Comparison of ENCODE assay signal across 20 cellular contexts in genomic region chr14:101601603-101602465, GRCh38. TPM values are rescaled to one million over a fixed set of nuclear protein-coding genes. Genes with fewer than 3 reads are reported as not detected.
DNase-seq lines count a peak whose midpoint lies in the region; ATAC-seq, FAIRE-seq and TF ChIP-seq lines count a peak whose summit lies in the region.
"Had no signal": no experiment of that assay in that cellular context is flagged by ENCODE, and none has a peak within 500 bp of the region (broad histone marks: within the 10 kb centered on the region; RNA-seq: fewer than 3 reads in every experiment).

No MANE protein-coding gene starts in this region.

- CTCF ChIA-PET in HepG2 (lab: Yijun Ruan, JAX; ENCODE audit: low intra/inter-chr PET ratio, low total read pairs), result no interaction called here
- CTCF ChIA-PET in activated CD8-positive, alpha-beta memory T cell treated with anti-CD3 and anti-CD28 coated beads, Interleukin-2, amount 10 ng/mL, durations not matched to agents 7 days and 5 days (lab: Charles Lee), result no interaction called here

- peaks cover 9% of the 10 kb centered on the region for H3K36me3 Mint-ChIP-seq in activated CD8-positive, alpha-beta memory T cell treated with anti-CD3 and anti-CD28 coated beads, Interleukin-2, amount 10 ng/mL, durations not matched to agents 7 days and 5 days
- H3K36me3 Mint-ChIP-seq: CD8-positive, alpha-beta T cell; natural killer cell treated with Interleukin-12 subunit alpha and Interleukin-12 subunit beta and Interleukin-15 and Interleukin-18, amount 100 ng/mL, for 72 hours had no signal

- H3K27ac ChIP-seq in right lobe of liver, result no peak overlapping the region
- H3K27ac ChIP-seq in HepG2 (ENCODE audit: extremely low read length, insufficient read depth, low read length), result no peak overlapping the region
- no peak overlapping the region for H3K27ac ChIP-seq in osteoblast (ENCODE audit: low read depth, low read length)
- H3K27ac ChIP-seq in aorta (ENCODE audit: low read depth in 1 of 2, low read length in 2 of 2), result no peak overlapping the region
- H3K27ac ChIP-seq: left lung had no signal

- DNase-seq in right lobe of liver (peak in 2 of 3 donors; percentile 38 to 44), HepG2 (ENCODE audit: low spot score) (no peak), osteoblast (ENCODE audit: insufficient read length, low spot score, missing footprints) (peak; percentile 25), aorta (peak; percentile 25 to 71), KG1 (lab: John Stamatoyannopoulos, UW) (no peak)
- DNase-seq in activated CD8-positive, alpha-beta memory T cell treated with anti-CD3 and anti-CD28 coated beads, Interleukin-2, amount 10 ng/mL, durations not matched to agents 7 days and 5 days, result peak; percentile 39
- DNase-seq: activated CD4-positive, CD25-positive, alpha-beta regulatory T cell; amniotic stem cell; DMS79 treated with DMSO at 0.1 percent for 48 hours; NCI-H146; NCI-H524 treated with DMSO at 0.1 percent for 48 hours; RPMI8226 had no signal

- WGBS in right lobe of liver (ENCODE audit: insufficient coverage, low coverage, low lambda C conversion rate, missing lambda C conversion rate), result 85% methylated on average over 8 of the region's 35 CpGs
- 35% methylated on average over 4 of the region's 35 CpGs for WGBS in HepG2 (ENCODE audit: low lambda C conversion rate)
- WGBS in aorta, 2 donors, result 87 to 88% methylated on average over 32 to 35 of the region's 35 CpGs

- peaks cover 13% of the 10 kb centered on the region for H3K27me3 Mint-ChIP-seq in activated CD8-positive, alpha-beta memory T cell treated with anti-CD3 and anti-CD28 coated beads, Interleukin-2, amount 10 ng/mL, durations not matched to agents 7 days and 5 days

- no peaks in the 10 kb centered on the region for H3K9me3 ChIP-seq in right lobe of liver
- H3K9me3 ChIP-seq in HepG2 (ENCODE audit: low read length), result no peaks in the 10 kb centered on the region
- H3K9me3 ChIP-seq in osteoblast (ENCODE audit: low read depth, low read length), result no peaks in the 10 kb centered on the region
- H3K9me3 ChIP-seq in aorta (ENCODE audit: control insufficient read depth, low read length), result peaks cover 3% of the 10 kb centered on the region
- H3K9me3 ChIP-seq: left lung had no signal

- no peak overlapping the region for H3K9ac ChIP-seq in HepG2 (ENCODE audit: insufficient read depth, low read depth, low read length)

- ATAC-seq in right lobe of liver (no peak), HepG2 (no peak), aorta (ENCODE audit: low FRiP score) (no peak), GM19455 (IDR thresholded peaks at IDR 0.05; ENCODE audit: unreplicated experiment) (no peak)
- ATAC-seq in activated CD8-positive, alpha-beta memory T cell treated with anti-CD3 and anti-CD28 coated beads, Interleukin-2, amount 10 ng/mL, durations not matched to agents 7 days and 5 days, result no peak
- ATAC-seq: CD8-positive, alpha-beta T cell; K562; left lung had no signal

- no TSS peak for BruUV-seq in HepG2 (replicated peaks; lab: Mats Ljungman, UMichigan)

- no peak overlapping the region for H3K4me2 ChIP-seq in HepG2 (ENCODE audit: low read depth, low read length)
- H3K4me2 ChIP-seq in osteoblast (ENCODE audit: insufficient read depth, low read length), result no peak overlapping the region

- no peak for FAIRE-seq in HepG2 (lab: Jason Lieb, UNC)
- FAIRE-seq: endothelial cell of umbilical vein, GM12892, K562 had no signal

- no peak overlapping the region for H3K4me3 ChIP-seq in right lobe of liver
- no peak overlapping the region for H3K4me3 ChIP-seq in HepG2 (replicated peaks in 1 of 3; ENCODE audit: insufficient read depth in 1 of 3, low read depth in 2 of 3, low read length in 3 of 3)
- no peak overlapping the region for H3K4me3 ChIP-seq in osteoblast (ENCODE audit: insufficient read depth, low read length)
- H3K4me3 ChIP-seq in aorta (ENCODE audit: low read length in 2 of 2), result no peak overlapping the region
- H3K4me3 ChIP-seq: K562, left lung had no signal

- TF ChIP-seq POLR2A in right lobe of liver (IDR thresholded peaks at IDR 0.05) (no peak), HepG2 (IDR thresholded peaks at IDR 0.05; ENCODE audit: insufficient read depth in 1 of 2, low read depth in 2 of 2, low read length in 2 of 2) (no peak)

- TF ChIP-seq CTCF in right lobe of liver (IDR thresholded peaks at IDR 0.05) (no peak), HepG2 (CRISPR knock-in tag; IDR thresholded peaks at IDR 0.05) (no peak), osteoblast (IDR thresholded peaks at IDR 0.05; ENCODE audit: extremely low read depth, low read depth, low read length) (no peak)

- H2AFZ ChIP-seq in HepG2 (ENCODE audit: low read length) (no peak overlapping the region), osteoblast (ENCODE audit: low read length) (no peak overlapping the region)

- H3K36me3 ChIP-seq in right lobe of liver (no peaks in the 10 kb centered on the region), HepG2 (replicated peaks in 1 of 2; ENCODE audit: control insufficient read depth in 1 of 2, insufficient read depth in 2 of 2, low read length in 2 of 2) (no peaks in the 10 kb centered on the region), osteoblast (ENCODE audit: insufficient read depth, low read length) (no peaks in the 10 kb centered on the region), aorta (ENCODE audit: control insufficient read depth in 1 of 2, insufficient read depth in 2 of 2, low read length in 1 of 2) (no peaks in the 10 kb centered on the region)
- H3K36me3 ChIP-seq: left lung had no signal

- intact Hi-C loops in right lobe of liver (cut with DNase I), result no loop called here
- intact Hi-C loops in HepG2 (cut with micrococcal nuclease; ENCODE audit: unreplicated experiment), result no loop called here
- intact Hi-C loops in aorta (cut with DNase I), result no loop called here

- H4K20me1 ChIP-seq in HepG2 (ENCODE audit: insufficient read depth, low read length), result no peaks in the 10 kb centered on the region
- H4K20me1 ChIP-seq in osteoblast (ENCODE audit: insufficient read depth, low read length), result no peaks in the 10 kb centered on the region

- H3K4me1 Mint-ChIP-seq in activated CD8-positive, alpha-beta memory T cell treated with anti-CD3 and anti-CD28 coated beads, Interleukin-2, amount 10 ng/mL, durations not matched to agents 7 days and 5 days, result peaks cover 16% of the 10 kb centered on the region

- POLR2A ChIA-PET in HepG2 (lab: Yijun Ruan, JAX), result no interaction called here

- TF ChIP-seq EP300 in HepG2 (IDR thresholded peaks at IDR 0.05; ENCODE audit: low read depth in 2 of 2, low read length in 2 of 2), result no peak
- no peak for TF ChIP-seq EP300 in HepG2 (CRISPR knock-in tag; IDR thresholded peaks at IDR 0.05; ENCODE audit: borderline replicate concordance)

- no peak for TF ChIP-seq RAD21 in HepG2 (CRISPR knock-in tag; IDR thresholded peaks at IDR 0.05)

- H3K4me3 Mint-ChIP-seq in activated CD8-positive, alpha-beta memory T cell treated with anti-CD3 and anti-CD28 coated beads, Interleukin-2, amount 10 ng/mL, durations not matched to agents 7 days and 5 days, result no peak overlapping the region
- H3K4me3 Mint-ChIP-seq: CD8-positive, alpha-beta T cell; natural killer cell treated with Interleukin-12 subunit alpha and Interleukin-12 subunit beta and Interleukin-15 and Interleukin-18, amount 100 ng/mL, for 72 hours had no signal

- H3K27me3 ChIP-seq in right lobe of liver, result no peaks in the 10 kb centered on the region
- H3K27me3 ChIP-seq in HepG2 (ENCODE audit: control insufficient read depth in 1 of 2, insufficient read depth in 2 of 2, low read length in 2 of 2), result peaks cover 6 to 55% of the 10 kb centered on the region in 2 experiments; a peak in 3 of 5 replicates
- H3K27me3 ChIP-seq in osteoblast (ENCODE audit: insufficient read depth, low read length), result peaks cover 9% of the 10 kb centered on the region
- no peaks in the 10 kb centered on the region for H3K27me3 ChIP-seq in aorta (ENCODE audit: control insufficient read depth in 1 of 2, insufficient read depth in 2 of 2, low read length in 1 of 2)

- H3K4me1 ChIP-seq in right lobe of liver (no peaks in the 10 kb centered on the region), HepG2 (ENCODE audit: insufficient read depth, low read length) (no peaks in the 10 kb centered on the region), osteoblast (ENCODE audit: insufficient read depth, low read length) (no peaks in the 10 kb centered on the region), aorta (ENCODE audit: control insufficient read depth in 1 of 2, insufficient read depth in 2 of 2, low read length in 2 of 2) (no peaks in the 10 kb centered on the region)

- in situ Hi-C loops in HepG2 (cut with HindIII; ENCODE audit: extremely low pct_ligation_motif_present, low pct_unique_long_range_greater_than_20kb), result no loop called here

- peaks cover 6% of the 10 kb centered on the region for H3K9me3 Mint-ChIP-seq in activated CD8-positive, alpha-beta memory T cell treated with anti-CD3 and anti-CD28 coated beads, Interleukin-2, amount 10 ng/mL, durations not matched to agents 7 days and 5 days (ENCODE audit: low read depth)
- H3K9me3 Mint-ChIP-seq: CD8-positive, alpha-beta T cell; natural killer cell treated with Interleukin-12 subunit alpha and Interleukin-12 subunit beta and Interleukin-15 and Interleukin-18, amount 100 ng/mL, for 72 hours had no signal

- H3K79me2 ChIP-seq in HepG2 (ENCODE audit: insufficient read depth, low read length) (no peaks in the 10 kb centered on the region), osteoblast (ENCODE audit: insufficient read depth, low read length) (no peaks in the 10 kb centered on the region)

- no peak overlapping the region for H3K27ac Mint-ChIP-seq in activated CD8-positive, alpha-beta memory T cell treated with anti-CD3 and anti-CD28 coated beads, Interleukin-2, amount 10 ng/mL, durations not matched to agents 7 days and 5 days
- H3K27ac Mint-ChIP-seq: CD8-positive, alpha-beta T cell; natural killer cell treated with Interleukin-12 subunit alpha and Interleukin-12 subunit beta and Interleukin-15 and Interleukin-18, amount 100 ng/mL, for 72 hours had no signal

RNA-seq across cellular contexts. Expression of gene DIO3, which starts 40.5 kb away (rescaled TPM):
- 1 to 10 TPM in 1 of 6 experiments, under 1 TPM in 1, not detected in 4; 0.39 to 6.4 TPM for total RNA-seq in right lobe of liver
- total RNA-seq in HepG2 (2016; rRNA removed; fragmentation: Illumina TruSeq; extraction: Trizol), result not detected in 2 replicates
- not detected in 2 replicates for total RNA-seq in HepG2 (2016; cell fraction: cytosol; rRNA removed; fragmentation: Illumina TruSeq; extraction: Trizol; ENCODE audit: low read depth)
- total RNA-seq in HepG2 (2016; cell fraction: insoluble cytoplasmic fraction; rRNA removed; fragmentation: Illumina TruSeq; extraction: Trizol), result not detected in 2 replicates
- not detected in 2 replicates for total RNA-seq in HepG2 (2016; cell fraction: membrane; rRNA removed; fragmentation: Illumina TruSeq; extraction: Trizol)
- not detected in 2 replicates for total RNA-seq in HepG2 (2016; cell fraction: nucleus; rRNA removed; fragmentation: Illumina TruSeq; extraction: Trizol)
- polyA plus RNA-seq in HepG2 (2011; rRNA removed), result not detected in 2 replicates
- not detected in 2 replicates for polyA plus RNA-seq in HepG2 (2011; cell fraction: cytosol; rRNA removed)
- polyA plus RNA-seq in HepG2 (2011; cell fraction: nucleus; rRNA removed), result not detected in 2 replicates
- not detected in 2 replicates for polyA plus RNA-seq in HepG2 (2012)
- not detected in 2 replicates for polyA plus RNA-seq in HepG2 (2016; cell fraction: cytosol; fragmentation: Illumina TruSeq; extraction: Trizol; ENCODE audit: low read depth)
- not detected in 2 replicates for polyA plus RNA-seq in HepG2 (2016; cell fraction: insoluble cytoplasmic fraction; fragmentation: Illumina TruSeq; extraction: Trizol; ENCODE audit: low read depth)
- not detected in 2 replicates for polyA plus RNA-seq in HepG2 (2016; cell fraction: membrane; fragmentation: Illumina TruSeq; extraction: Trizol; ENCODE audit: low read depth)
- polyA plus RNA-seq in HepG2 (2016; cell fraction: nucleus; fragmentation: Illumina TruSeq; extraction: Trizol; ENCODE audit: insufficient read depth, low read depth), result not detected in 2 replicates
- 0.10 and 7.2 TPM in 2 replicates for polyA minus RNA-seq in HepG2 (2011; rRNA and poly(A)+ RNA removed; ENCODE audit: low replicate concordance)
- not detected in 2 replicates for polyA minus RNA-seq in HepG2 (2011; cell fraction: cytosol; rRNA and poly(A)+ RNA removed)
- not detected in 2 replicates for polyA minus RNA-seq in HepG2 (2011; cell fraction: nucleus; rRNA and poly(A)+ RNA removed)
- total RNA-seq in activated CD8-positive, alpha-beta memory T cell treated with anti-CD3 and anti-CD28 coated beads, Interleukin-2, amount 10 ng/mL, durations not matched to agents 7 days and 5 days, result not detected
- total RNA-seq in osteoblast, result not detected in 2 replicates
- total RNA-seq in aorta, result 1 to 10 TPM; 3.9 to 5.8 TPM
- under 1 TPM; 0.05 to 0.13 TPM for polyA plus RNA-seq in aorta
- total RNA-seq: CD8-positive, alpha-beta T cell; dermis microvascular lymphatic vessel endothelial cell; endothelial cell of umbilical vein; K562; natural killer cell treated with Interleukin-12 subunit alpha and Interleukin-12 subunit beta and Interleukin-15 and Interleukin-18, amount 100 ng/mL, for 72 hours had no signal
- polyA plus RNA-seq: endothelial cell of umbilical vein, K562 had no signal

Comparison
In these comparisons a context has a peak if more than half of its experiments do, and no peak if none do; other contexts are left out.
1. DNase-seq: peak in right lobe of liver (2 of 3), activated CD8-positive, alpha-beta memory T cell treated with anti-CD3 and anti-CD28 coated beads, Interleukin-2, amount 10 ng/mL, durations not matched to agents 7 days and 5 days (single experiment), osteoblast (single experiment) and aorta (2 of 2); none in HepG2 (single experiment) and KG1 (single experiment).